Comparison of ENCODE assay signal across 18 cellular contexts in the genomic region with DNA sequence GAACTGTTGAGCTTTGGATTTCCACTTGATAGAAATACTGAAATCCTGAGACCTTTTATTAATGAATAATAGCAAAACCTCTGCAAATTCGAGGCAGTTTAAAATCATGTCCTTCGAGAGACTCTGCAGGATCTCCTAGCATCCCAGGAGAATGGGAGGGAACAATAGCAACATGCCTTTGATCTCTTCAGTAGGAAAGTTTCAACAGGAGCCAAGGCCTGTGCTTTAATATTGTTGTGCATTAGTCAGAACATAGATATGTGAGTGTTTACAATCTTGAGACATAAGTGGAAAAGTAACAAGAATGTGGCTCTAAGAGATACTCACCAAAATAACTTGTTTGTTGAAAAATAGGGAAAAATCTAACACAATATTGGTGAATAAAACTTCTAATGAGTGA.
DNase-seq lines count a peak whose midpoint lies in the region; ATAC-seq and TF ChIP-seq lines count a peak whose summit lies in the region.
"Had no signal": no experiment of that assay in that cellular context is flagged by ENCODE, and none has a peak within 500 bp of the region (broad histone marks: within the 10 kb centered on the region; RNA-seq: fewer than 3 reads in every experiment).

No MANE protein-coding gene starts in this region.

- H3K27me3 Mint-ChIP-seq in MCF 10A (ENCODE audit: insufficient read depth, unreplicated experiment) = no peaks in the 10 kb centered on the region

- H3K27ac ChIP-seq in breast epithelium = no peak overlapping the region
- peak overlapping the region; percentile 99 for H3K27ac ChIP-seq in SU-DHL-6 (ENCODE audit: low read depth, low read length)
- H3K27ac ChIP-seq: C4-2B, KMS-11, PC-9 had no signal

- intact Hi-C loops in MCF 10A (cut with micrococcal nuclease) = no loop called here
- intact Hi-C loops in breast epithelium (cut with DNase I; ENCODE audit: low total_unique reads) = no loop called here

- H3F3A ChIP-seq in SU-DHL-6 (ENCODE audit: insufficient read depth) = peaks cover 77% of the 10 kb centered on the region

- ATAC-seq in GM21367 (IDR thresholded peaks at IDR 0.05; ENCODE audit: unreplicated experiment) (no peak), HG03354 (IDR thresholded peaks at IDR 0.05; ENCODE audit: poor library complexity, severe bottlenecking, unreplicated experiment) (no peak)
- ATAC-seq: mucosa of descending colon had no signal

- no peaks in the 10 kb centered on the region for H4K20me1 ChIP-seq in SU-DHL-6 (ENCODE audit: low read depth, low read length)

- no peaks in the 10 kb centered on the region for H3K4me1 ChIP-seq in breast epithelium

- no TSS peak for BruUV-seq in MCF 10A (replicated peaks; lab: Mats Ljungman, UMichigan)

- no peaks in the 10 kb centered on the region for H3K79me2 ChIP-seq in SU-DHL-6 (ENCODE audit: insufficient read depth, low read length)

- H3K4me1 Mint-ChIP-seq in MCF 10A (ENCODE audit: insufficient read depth, unreplicated experiment) = no peaks in the 10 kb centered on the region

- no peak overlapping the region for H2AFZ ChIP-seq in SU-DHL-6 (ENCODE audit: low read depth, low read length, severe bottlenecking)
- H2AFZ ChIP-seq: PC-9 had no signal

- DNase-seq in MCF 10A (ENCODE audit: unreplicated experiment) = peak; percentile 14
- no peak for DNase-seq in breast epithelium (ENCODE audit: low spot score in 2 of 2)
- peak; percentile 64 for DNase-seq in fibroblast of gingiva (ENCODE audit: low read depth)
- no peak for DNase-seq in SHP77 (lab: John Stamatoyannopoulos, UW)
- DNase-seq in OCI-M1 (lab: John Stamatoyannopoulos, UW) = no peak
- DNase-seq: 8988T; activated CD4-positive, alpha-beta T cell treated with anti-CD3 and anti-CD28 coated beads, Interleukin-2, amount 50 U/mL, for 48 hours; activated naive CD4-positive, alpha-beta T cell treated with anti-CD3 and anti-CD28 coated beads for 36 hours; DMS 273 treated with DMSO at 0.1 percent for 48 hours; mucosa of descending colon; NCI-H1092 treated with DMSO at 0.1 percent for 48 hours; NCI-H69 had no signal

- H3K27me3 ChIP-seq in breast epithelium (no peaks in the 10 kb centered on the region), SU-DHL-6 (ENCODE audit: low read length) (no peaks in the 10 kb centered on the region)

- CTCF ChIA-PET in MCF 10A (lab: Yijun Ruan, JAX) = interaction anchor here (0.6 kb wide), 2 partner anchors 148 to 189 kb away, joined by 3 read pairs; no protein-coding TSS in a partner anchor

- H3K9ac ChIP-seq in SU-DHL-6 (ENCODE audit: low read length) = 0 out of 2 replicates have a peak overlapping the region, but pooled peaks have one; percentile 18
- H3K9ac ChIP-seq: KMS-11 had no signal

- POLR2A ChIA-PET in MCF 10A (lab: Yijun Ruan, JAX) = no interaction called here

- H3K4me2 ChIP-seq in SU-DHL-6 (ENCODE audit: low read depth, low read length, poor library complexity, severe bottlenecking) = peak overlapping the region; percentile 69
- H3K4me2 ChIP-seq: KMS-11, PC-9 had no signal

- H3K36me3 ChIP-seq in breast epithelium (no peaks in the 10 kb centered on the region), SU-DHL-6 (ENCODE audit: low read length) (no peaks in the 10 kb centered on the region)

- no peaks in the 10 kb centered on the region for H3K9me3 Mint-ChIP-seq in MCF 10A (ENCODE audit: unreplicated experiment)

- TF ChIP-seq CTCF in MCF 10A (IDR thresholded peaks at IDR 0.05; ENCODE audit: unreplicated experiment) (no peak), breast epithelium (IDR thresholded peaks at IDR 0.05) (no peak), SU-DHL-6 (IDR thresholded peaks at IDR 0.05; ENCODE audit: insufficient read depth, low read length, poor library complexity, severe bottlenecking) (no peak)

- no peak overlapping the region for H3K4me3 Mint-ChIP-seq in MCF 10A (ENCODE audit: unreplicated experiment)
- H3K4me3 Mint-ChIP-seq: activated naive CD4-positive, alpha-beta T cell treated with anti-CD3 and anti-CD28 coated beads for 36 hours had no signal

- TF ChIP-seq POLR2A in breast epithelium (IDR thresholded peaks at IDR 0.05) = no peak

- H3K9me3 ChIP-seq in breast epithelium = no peaks in the 10 kb centered on the region
- H3K9me3 ChIP-seq in SU-DHL-6 (ENCODE audit: insufficient read depth, low read length) = no peaks in the 10 kb centered on the region
- H3K9me3 ChIP-seq: mucosa of descending colon had no signal

- H3K9me2 ChIP-seq in SU-DHL-6 (replicated peaks; ENCODE audit: insufficient read depth, low read length) = no peaks in the 10 kb centered on the region

- H3K4me3 ChIP-seq in breast epithelium = no peak overlapping the region
- H3K4me3 ChIP-seq in SU-DHL-6 (ENCODE audit: insufficient read depth, low read length, poor library complexity, severe bottlenecking) = no peak overlapping the region
- H3K4me3 ChIP-seq: mucosa of descending colon, PC-9 had no signal

- H3K36me3 Mint-ChIP-seq in MCF 10A (ENCODE audit: insufficient read depth, unreplicated experiment) = no peaks in the 10 kb centered on the region

- no peak overlapping the region for H3K27ac Mint-ChIP-seq in MCF 10A (ENCODE audit: low read depth, unreplicated experiment)
- H3K27ac Mint-ChIP-seq: activated naive CD4-positive, alpha-beta T cell treated with anti-CD3 and anti-CD28 coated beads for 36 hours had no signal

Comparison
In these comparisons a context has a peak if more than half of its experiments do, and no peak if none do; other contexts are left out.
1. DNase-seq: peak in MCF 10A (single experiment) and fibroblast of gingiva (single experiment); none in breast epithelium (0 of 2), SHP77 (0 of 2) and OCI-M1 (single experiment).